2 cellular contexts compared by ENCODE assay signal in genomic region chrX:155495134-155495533, GRCh38. TPM values are rescaled to one million over a fixed set of nuclear protein-coding genes. Genes with fewer than 3 reads are reported as not detected.
"Had no signal": no experiment of that assay in that cellular context is flagged by ENCODE, and none has a peak within 500 bp of the region (broad histone marks: within the 10 kb centered on the region; RNA-seq: fewer than 3 reads in every experiment).

No MANE protein-coding gene starts in this region.

RNA-seq across cellular contexts. Expression of gene F8A3, which starts 36.7 kb away (rescaled TPM):
- total RNA-seq: epithelial cell of proximal tubule, foreskin keratinocyte had no signal
